Comparison of ENCODE assay signal across 15 cellular contexts in the genomic region with DNA sequence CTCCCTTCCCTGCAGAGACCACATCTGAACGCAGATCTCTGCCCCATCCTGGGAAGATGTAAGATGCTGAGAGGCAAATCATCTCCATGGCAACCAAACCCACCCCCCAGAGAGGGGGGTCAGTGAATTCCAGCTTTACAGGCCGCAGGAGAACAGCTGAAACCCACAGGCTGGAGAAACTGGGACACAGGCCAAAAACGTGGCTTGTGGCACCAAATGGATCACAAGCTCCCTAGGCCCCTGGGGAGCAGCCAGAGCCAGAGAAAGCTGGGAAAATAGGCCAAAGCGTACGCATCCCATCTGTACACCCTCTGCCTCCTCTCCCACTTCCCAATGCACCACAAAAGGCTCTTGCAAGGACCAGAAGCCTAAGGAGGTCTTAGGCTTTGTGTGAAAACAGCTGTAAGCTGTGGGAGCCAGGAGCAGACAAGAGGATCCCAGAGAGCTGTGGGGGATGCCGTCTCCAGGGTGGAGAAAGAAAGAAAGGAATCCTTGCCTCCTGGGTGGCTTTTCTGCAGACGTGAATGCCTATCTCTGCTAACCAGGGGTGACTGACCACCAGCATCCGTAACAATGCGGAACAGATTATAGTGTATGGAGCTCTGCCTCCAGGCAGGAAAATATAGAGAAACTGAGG. TPM values are rescaled to one million over a fixed set of nuclear protein-coding genes. Genes with fewer than 3 reads are reported as not detected.
DNase-seq lines count a peak whose midpoint lies in the region; ATAC-seq and TF ChIP-seq lines count a peak whose summit lies in the region.
"Had no signal": no experiment of that assay in that cellular context is flagged by ENCODE, and none has a peak within 500 bp of the region (broad histone marks: within the 10 kb centered on the region; RNA-seq: fewer than 3 reads in every experiment).

No MANE protein-coding gene starts in this region.

- intact Hi-C loops in posterior cingulate gyrus (cut with DNase I) = no loop called here

- peak; percentile 18 for DNase-seq in G401 (ENCODE audit: low spot score)
- DNase-seq in NCI-H2107 treated with DMSO at 0.1 percent for 48 hours (lab: John Stamatoyannopoulos, UW; ENCODE audit: unreplicated experiment) = peak; percentile 88
- peak; percentile 87 for DNase-seq in astrocyte of the cerebellum (ENCODE audit: low read depth)
- peak in 6 of 10 donors; percentile 7 to 85 (median 56) for DNase-seq in posterior cingulate gyrus
- no peak for DNase-seq in KBM-7
- no peak for DNase-seq in AG08395 (ENCODE audit: low spot score)
- DNase-seq: activated naive CD8-positive, alpha-beta T cell treated with anti-CD3 and anti-CD28 coated beads, Interleukin-2, amount 10 ng/mL, durations not matched to agents 7 days and 5 days; mucosa of descending colon; upper lobe of left lung had no signal

- no peak overlapping the region for H3K4me3 ChIP-seq in astrocyte of the cerebellum (ENCODE audit: low read depth, low read length)
- H3K4me3 ChIP-seq: BLaER1 treated with 17β-estradiol and CSF1 and Interleukin-3, amounts not matched to agents 10 nM and 100 nM; GM12878; mucosa of descending colon; upper lobe of left lung had no signal

- no peak for TF ChIP-seq CTCF in astrocyte of the cerebellum (IDR thresholded peaks at IDR 0.05; ENCODE audit: low read depth, low read length, missing control alignments)

- ATAC-seq in GM21390 (IDR thresholded peaks at IDR 0.05; ENCODE audit: unreplicated experiment) = no peak
- ATAC-seq in GM18909 (IDR thresholded peaks at IDR 0.05; ENCODE audit: poor library complexity, unreplicated experiment) = no peak
- ATAC-seq: GM12878, mucosa of descending colon had no signal

- in situ Hi-C loops in G401 (cut with HindIII; ENCODE audit: low sequenced_read_pairs) = no loop called here
- in situ Hi-C loops in astrocyte of the cerebellum (cut with HindIII; ENCODE audit: low sequenced_read_pairs) = no loop called here
- in situ Hi-C loops in KBM-7 (cut with MboI; ENCODE audit: low pct_unique_long_range_greater_than_20kb, low sequenced_read_pairs) = no loop called here

RNA-seq across cellular contexts. Expression of gene TMEM130, which starts 59.5 kb away (rescaled TPM):
- total RNA-seq in G401 (2014; rRNA removed; shearing (Covaris generic)) = 3.9 and 18.1 TPM in 2 replicates
- total RNA-seq: activated naive CD8-positive, alpha-beta T cell treated with anti-CD3 and anti-CD28 coated beads, Interleukin-2, amount 10 ng/mL, durations not matched to agents 7 days and 5 days; pulmonary artery endothelial cell; SK-MEL-5 had no signal

Comparison
In these comparisons a context has a peak if more than half of its experiments do, and no peak if none do; other contexts are left out.
1. DNase-seq: peak in G401 (single experiment), NCI-H2107 treated with DMSO at 0.1 percent for 48 hours (single experiment), astrocyte of the cerebellum (single experiment) and posterior cingulate gyrus (6 of 10); none in KBM-7 (single experiment) and AG08395 (single experiment).